In the genomic region with DNA sequence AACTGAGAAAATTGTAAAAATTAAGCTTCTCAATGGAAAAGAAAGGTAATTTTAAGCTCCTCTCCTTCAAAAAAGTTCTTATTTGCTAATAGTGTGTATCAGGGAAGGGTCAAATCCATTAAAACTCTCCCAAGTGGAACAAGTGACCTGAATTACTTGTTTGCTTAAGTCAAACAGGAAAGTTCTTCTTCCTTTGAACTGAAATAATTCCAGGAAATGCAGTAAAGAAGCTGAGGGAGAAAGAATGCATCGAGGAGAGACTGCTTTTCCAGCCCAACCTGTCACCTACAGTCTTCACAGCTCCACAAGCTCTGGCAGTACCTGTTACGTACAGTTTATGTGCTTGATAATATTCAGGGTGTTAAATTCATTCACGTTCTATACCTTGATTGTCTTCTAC, we compare ENCODE assay signal across 1 cellular context.
TF ChIP-seq lines count a peak whose summit lies in the region.

No MANE protein-coding gene starts in this region.

TF ChIP-seq in Ishikawa, 13 proteins besides CTCF, POLR2A, EP300 and RAD21 (continued from another document):
- TF ChIP-seq, protein P1, sequence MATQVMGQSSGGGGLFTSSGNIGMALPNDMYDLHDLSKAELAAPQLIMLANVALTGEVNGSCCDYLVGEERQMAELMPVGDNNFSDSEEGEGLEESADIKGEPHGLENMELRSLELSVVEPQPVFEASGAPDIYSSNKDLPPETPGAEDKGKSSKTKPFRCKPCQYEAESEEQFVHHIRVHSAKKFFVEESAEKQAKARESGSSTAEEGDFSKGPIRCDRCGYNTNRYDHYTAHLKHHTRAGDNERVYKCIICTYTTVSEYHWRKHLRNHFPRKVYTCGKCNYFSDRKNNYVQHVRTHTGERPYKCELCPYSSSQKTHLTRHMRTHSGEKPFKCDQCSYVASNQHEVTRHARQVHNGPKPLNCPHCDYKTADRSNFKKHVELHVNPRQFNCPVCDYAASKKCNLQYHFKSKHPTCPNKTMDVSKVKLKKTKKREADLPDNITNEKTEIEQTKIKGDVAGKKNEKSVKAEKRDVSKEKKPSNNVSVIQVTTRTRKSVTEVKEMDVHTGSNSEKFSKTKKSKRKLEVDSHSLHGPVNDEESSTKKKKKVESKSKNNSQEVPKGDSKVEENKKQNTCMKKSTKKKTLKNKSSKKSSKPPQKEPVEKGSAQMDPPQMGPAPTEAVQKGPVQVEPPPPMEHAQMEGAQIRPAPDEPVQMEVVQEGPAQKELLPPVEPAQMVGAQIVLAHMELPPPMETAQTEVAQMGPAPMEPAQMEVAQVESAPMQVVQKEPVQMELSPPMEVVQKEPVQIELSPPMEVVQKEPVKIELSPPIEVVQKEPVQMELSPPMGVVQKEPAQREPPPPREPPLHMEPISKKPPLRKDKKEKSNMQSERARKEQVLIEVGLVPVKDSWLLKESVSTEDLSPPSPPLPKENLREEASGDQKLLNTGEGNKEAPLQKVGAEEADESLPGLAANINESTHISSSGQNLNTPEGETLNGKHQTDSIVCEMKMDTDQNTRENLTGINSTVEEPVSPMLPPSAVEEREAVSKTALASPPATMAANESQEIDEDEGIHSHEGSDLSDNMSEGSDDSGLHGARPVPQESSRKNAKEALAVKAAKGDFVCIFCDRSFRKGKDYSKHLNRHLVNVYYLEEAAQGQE (IDR thresholded peaks at IDR 0.05; ENCODE audit: low read depth), result no peak
- TF ChIP-seq ZBTB7A (IDR thresholded peaks at IDR 0.05; ENCODE audit: low read depth), result no peak
